ENCODE assay signal across 1 cellular context in the genomic region with DNA sequence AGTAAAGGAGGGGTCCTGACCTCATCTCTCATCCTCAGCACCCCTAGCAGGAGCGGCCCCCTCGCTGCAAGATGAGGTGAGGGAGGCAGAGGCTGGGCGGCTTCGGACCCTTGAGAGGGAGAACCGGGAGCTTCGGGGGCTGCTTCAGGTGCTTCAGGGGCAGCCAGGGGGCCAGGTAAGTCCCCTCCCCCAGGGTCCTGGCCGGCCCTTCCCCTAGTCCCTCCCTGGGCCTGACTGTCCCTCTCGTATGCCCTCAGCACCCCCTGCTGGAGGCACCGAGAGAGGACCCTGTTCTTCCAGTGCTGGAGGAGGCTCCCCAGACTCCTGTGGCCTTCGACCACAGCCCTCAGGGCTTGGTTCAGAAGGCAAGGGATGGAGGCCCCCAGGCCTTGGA.
TF ChIP-seq lines count a peak whose summit lies in the region.

No MANE protein-coding gene starts in this region.

TF ChIP-seq in liver, 16 proteins besides CTCF, POLR2A, EP300 and RAD21:
- TF ChIP-seq, protein P1, sequence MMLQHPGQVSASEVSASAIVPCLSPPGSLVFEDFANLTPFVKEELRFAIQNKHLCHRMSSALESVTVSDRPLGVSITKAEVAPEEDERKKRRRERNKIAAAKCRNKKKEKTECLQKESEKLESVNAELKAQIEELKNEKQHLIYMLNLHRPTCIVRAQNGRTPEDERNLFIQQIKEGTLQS (IDR thresholded peaks at IDR 0.05), result no peak
- TF ChIP-seq JUND (IDR thresholded peaks at IDR 0.05) (no peak), HNF4A (conservative IDR thresholded peaks at IDR 0.05) (no peak)
